1 cellular context compared by ENCODE assay signal in genomic region chr5:77952811-77953210, GRCh38.
TF ChIP-seq lines count a peak whose summit lies in the region.

No MANE protein-coding gene starts in this region.

TF ChIP-seq in HepG2, 621 proteins besides CTCF, POLR2A, EP300 and RAD21 (continued from another document):
- TF ChIP-seq TRAFD1 (CRISPR knock-in tag; IDR thresholded peaks at IDR 0.05; ENCODE audit: borderline replicate concordance), result no peak
- TF ChIP-seq AFF4 (CRISPR knock-in tag; IDR thresholded peaks at IDR 0.05), result no peak
- no peak for TF ChIP-seq IKZF5 (CRISPR knock-in tag; IDR thresholded peaks at IDR 0.05)
